Comparison of ENCODE assay signal across 16 cellular contexts in genomic region chr11:94310191-94310875, GRCh38. TPM values are rescaled to one million over a fixed set of nuclear protein-coding genes. Genes with fewer than 3 reads are reported as not detected.
DNase-seq lines count a peak whose midpoint lies in the region; ATAC-seq and TF ChIP-seq lines count a peak whose summit lies in the region.
"Had no signal": no experiment of that assay in that cellular context is flagged by ENCODE, and none has a peak within 500 bp of the region (broad histone marks: within the 10 kb centered on the region; RNA-seq: fewer than 3 reads in every experiment).

No MANE protein-coding gene starts in this region.

- TF ChIP-seq POLR2A in heart left ventricle (IDR thresholded peaks at IDR 0.05) = no peak

- no peak overlapping the region for H3K9ac ChIP-seq in SK-N-SH
- H3K9ac ChIP-seq: GM23248 had no signal

- no peak overlapping the region for H3K4me3 ChIP-seq in left ventricle myocardium inferior
- H3K4me3 ChIP-seq in heart left ventricle = no peak overlapping the region
- no peak overlapping the region for H3K4me3 ChIP-seq in SK-N-SH (ENCODE audit: low read depth in 2 of 2, low read length in 1 of 2)
- no peak overlapping the region for H3K4me3 ChIP-seq in A673 (ENCODE audit: low read depth, low read length, poor library complexity, severe bottlenecking)
- H3K4me3 ChIP-seq: A549, GM23248 had no signal

- H3K9me3 ChIP-seq in left ventricle myocardium inferior (replicated peaks) = no peaks in the 10 kb centered on the region
- no peaks in the 10 kb centered on the region for H3K9me3 ChIP-seq in heart left ventricle
- no peaks in the 10 kb centered on the region for H3K9me3 ChIP-seq in SK-N-SH
- no peaks in the 10 kb centered on the region for H3K9me3 ChIP-seq in A673 (ENCODE audit: low read depth, low read length, poor library complexity, severe bottlenecking)
- H3K9me3 ChIP-seq: A549 had no signal

- no peak for TF ChIP-seq CTCF in left ventricle myocardium inferior (IDR thresholded peaks at IDR 0.05; ENCODE audit: borderline replicate concordance)
- TF ChIP-seq CTCF in heart left ventricle (IDR thresholded peaks at IDR 0.05) = no peak
- TF ChIP-seq CTCF in SK-N-SH (IDR thresholded peaks at IDR 0.05) = no peak
- TF ChIP-seq CTCF in A673 (conservative IDR thresholded peaks at IDR 0.05; ENCODE audit: low read depth, low read length) = no peak

- H3K9me2 ChIP-seq in SK-N-SH = no peaks in the 10 kb centered on the region

- H3K27ac ChIP-seq in left ventricle myocardium inferior (replicated peaks) = peak overlapping the region; percentile 50
- H3K27ac ChIP-seq in heart left ventricle = peak overlapping the region in 1 of 12 donors; percentile 15
- H3K27ac ChIP-seq in SK-N-SH (ENCODE audit: low read depth in 2 of 2, low read length in 1 of 2) = peak overlapping the region; percentile 17 to 51; a peak in 2 of 4 replicates
- no peak overlapping the region for H3K27ac ChIP-seq in A673 (ENCODE audit: low read depth, low read length, poor library complexity, severe bottlenecking)
- H3K27ac ChIP-seq: A549, GM23248 had no signal

- no peak for TF ChIP-seq RAD21 in SK-N-SH (IDR thresholded peaks at IDR 0.05; ENCODE audit: low read length)

- ATAC-seq in heart left ventricle = no peak
- no peak for ATAC-seq in HG03571 (IDR thresholded peaks at IDR 0.05; ENCODE audit: unreplicated experiment)
- ATAC-seq: A549; CD8-positive, alpha-beta T cell had no signal

- intact Hi-C loops in left ventricle myocardium inferior (cut with micrococcal nuclease) = no loop called here
- intact Hi-C loops in heart left ventricle (cut with DNase I) = no loop called here
- intact Hi-C loops in A673 (cut with micrococcal nuclease; ENCODE audit: unreplicated experiment) = no loop called here

- H2AFZ ChIP-seq in SK-N-SH (ENCODE audit: low read depth) = no peak overlapping the region
- H2AFZ ChIP-seq: GM23248 had no signal

- 0 out of 4 replicates have a peak, but pooled peaks of 1 of the 2 experiments have one; percentile 16 for TF ChIP-seq EP300 in SK-N-SH (IDR thresholded peaks at IDR 0.05; ENCODE audit: borderline replicate concordance in 1 of 2, low read depth in 1 of 2, low read length in 1 of 2)

- H3K4me2 ChIP-seq in SK-N-SH = no peak overlapping the region

- H3K27me3 ChIP-seq in left ventricle myocardium inferior (ENCODE audit: low read depth) (peaks cover 10% of the 10 kb centered on the region), heart left ventricle (no peaks in the 10 kb centered on the region), SK-N-SH (ENCODE audit: insufficient read depth) (no peaks in the 10 kb centered on the region), A673 (replicated peaks; ENCODE audit: insufficient read depth, low read depth, low read length, poor library complexity) (peaks cover 29% of the 10 kb centered on the region)

- H3F3A ChIP-seq in SK-N-SH (replicated peaks; ENCODE audit: insufficient read depth) = peaks cover 2% of the 10 kb centered on the region

- DNase-seq in left ventricle myocardium inferior (no peak), heart left ventricle (no peak), NCI-H82 treated with DMSO at 0.1 percent for 48 hours (lab: John Stamatoyannopoulos, UW; ENCODE audit: unreplicated experiment) (peak; percentile 69), SK-N-SH (no peak), left kidney (ENCODE audit: low read depth, low spot score) (peak; percentile 35), A673 (ENCODE audit: low spot score) (no peak), DMS53 (lab: John Stamatoyannopoulos, UW) (no peak)
- DNase-seq: CD8-positive, alpha-beta T cell; COR-L47; GM23248; H7 had no signal

- no peaks in the 10 kb centered on the region for H4K20me1 ChIP-seq in SK-N-SH (ENCODE audit: insufficient read depth)

- no TSS peak for BruUV-seq in A673 (replicated peaks; lab: Mats Ljungman, UMichigan)

- WGBS in heart left ventricle, 4 donors = 27 to 49% (median 42%) methylated on average over 5 of the region's 5 CpGs
- 21% methylated on average over 5 of the region's 5 CpGs for WGBS in SK-N-SH (ENCODE audit: low lambda C conversion rate)

- CTCF ChIA-PET in SK-N-SH (lab: Yijun Ruan, JAX) = no interaction called here
- CTCF ChIA-PET in A673 (lab: Charles Lee) = no interaction called here

- POLR2A ChIA-PET in SK-N-SH (lab: Yijun Ruan, JAX) = interaction anchor here (0.7 kb wide), 1 partner anchor 415 kb away, joined by 3 read pairs; no protein-coding TSS in a partner anchor
- POLR2A ChIA-PET in A673 (lab: Charles Lee; ENCODE audit: low non-redundant PET) = no interaction called here

- H3K4me1 ChIP-seq in left ventricle myocardium inferior = peaks cover 2% of the 10 kb centered on the region
- H3K4me1 ChIP-seq in heart left ventricle = peaks cover 0 to 1% (median 0%) of the 10 kb centered on the region in 12 donors
- peaks cover 2 to 4% of the 10 kb centered on the region in 2 experiments; a peak in 3 of 4 replicates for H3K4me1 ChIP-seq in SK-N-SH (ENCODE audit: control insufficient read depth in 1 of 2, insufficient read depth in 2 of 2, low read depth in 1 of 2, low read length in 1 of 2)
- no peaks in the 10 kb centered on the region for H3K4me1 ChIP-seq in A673 (ENCODE audit: insufficient read depth, low read length, poor library complexity, severe bottlenecking)

- no peaks in the 10 kb centered on the region for H3K36me3 ChIP-seq in left ventricle myocardium inferior
- H3K36me3 ChIP-seq in heart left ventricle = no peaks in the 10 kb centered on the region
- no peaks in the 10 kb centered on the region for H3K36me3 ChIP-seq in SK-N-SH (replicated peaks in 1 of 2; ENCODE audit: control insufficient read depth in 1 of 2, insufficient read depth in 2 of 2, low read length in 1 of 2)
- no peaks in the 10 kb centered on the region for H3K36me3 ChIP-seq in A673 (ENCODE audit: insufficient read depth, low read length, poor library complexity, severe bottlenecking)

- H3K79me2 ChIP-seq in SK-N-SH (ENCODE audit: insufficient read depth) = no peaks in the 10 kb centered on the region

TF ChIP-seq in SK-N-SH, 30 proteins besides CTCF, POLR2A, EP300 and RAD21 (continues in another document):
- TF ChIP-seq USF2 (IDR thresholded peaks at IDR 0.05; ENCODE audit: borderline replicate concordance, low read depth, low read length) (no peak), YY1 (IDR thresholded peaks at IDR 0.05; ENCODE audit: low read depth) (no peak), SIN3A (IDR thresholded peaks at IDR 0.05; ENCODE audit: borderline replicate concordance, low read depth, low read length) (no peak), CHD2 (IDR thresholded peaks at IDR 0.05; ENCODE audit: low read length, partially characterized antibody) (no peak), MAX (IDR thresholded peaks at IDR 0.05; ENCODE audit: low read depth) (no peak), FOSL2 (IDR thresholded peaks at IDR 0.05; ENCODE audit: borderline replicate concordance, low read depth) (no peak), ZBTB33 (IDR thresholded peaks at IDR 0.05; ENCODE audit: borderline replicate concordance, low read depth) (no peak), SMC3 (IDR thresholded peaks at IDR 0.05; ENCODE audit: low read depth, low read length) (no peak), PBX3 (IDR thresholded peaks at IDR 0.05) (no peak), MXI1 (IDR thresholded peaks at IDR 0.05; ENCODE audit: low read depth, low read length) (no peak), RFX5 (IDR thresholded peaks at IDR 0.05; ENCODE audit: low read length) (no peak)

RNA-seq across cellular contexts. Expression of gene IZUMO1R, which starts 6.0 kb away (rescaled TPM):
- total RNA-seq in left ventricle myocardium inferior = not detected
- not detected for total RNA-seq in heart left ventricle
- not detected for polyA plus RNA-seq in heart left ventricle
- 0.31 and 0.43 TPM in 2 replicates for polyA plus RNA-seq in SK-N-SH (2012; rRNA removed)
- 0.15 and 0.29 TPM in 2 replicates for polyA plus RNA-seq in SK-N-SH (2012; cell fraction: cytosol; rRNA removed)
- 0.20 and 0.43 TPM in 2 replicates for polyA plus RNA-seq in SK-N-SH (2012; cell fraction: nucleus; rRNA removed)
- not detected in 2 replicates for total RNA-seq in A673 (2021)
- total RNA-seq: CD8-positive, alpha-beta T cell; Daoy; GM23248; H7 had no signal
- polyA plus RNA-seq: A549, BJ, CD14-positive monocyte, GM23248 had no signal

Comparison
In these comparisons a context has a peak if more than half of its experiments do, and no peak if none do; other contexts are left out.
1. DNase-seq: peak in NCI-H82 treated with DMSO at 0.1 percent for 48 hours (single experiment) and left kidney (single experiment); none in left ventricle myocardium inferior (single experiment), heart left ventricle (0 of 5), SK-N-SH (single experiment), A673 (single experiment) and DMS53 (single experiment).